Comparison of ENCODE assay signal across 32 cellular contexts in the genomic region with DNA sequence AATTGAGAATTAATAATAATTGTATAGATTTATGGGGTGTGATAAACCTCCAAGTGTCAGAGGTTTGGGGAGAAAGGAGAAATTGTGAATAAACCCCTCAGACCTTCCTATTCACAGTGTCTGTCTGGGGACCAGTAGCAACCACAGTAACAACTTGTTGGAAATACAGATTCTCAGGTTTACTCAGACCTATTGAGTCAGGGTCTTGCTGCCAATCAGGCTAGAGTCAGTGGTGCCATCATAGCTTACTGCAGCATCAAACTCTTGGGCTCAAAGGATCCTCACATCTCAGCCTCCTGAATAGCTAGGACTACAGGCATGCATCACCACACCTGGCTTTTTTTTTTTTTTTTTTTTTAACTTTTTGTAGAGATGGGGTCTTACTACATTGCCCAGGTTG. TPM values are rescaled to one million over a fixed set of nuclear protein-coding genes. Genes with fewer than 3 reads are reported as not detected.
"Had no signal": no experiment of that assay in that cellular context is flagged by ENCODE, and none has a peak within 500 bp of the region (broad histone marks: within the 10 kb centered on the region; RNA-seq: fewer than 3 reads in every experiment).

No MANE protein-coding gene starts in this region.

- H3K27ac ChIP-seq: ascending aorta, cardiac muscle cell, SJCRH30, SK-N-MC had no signal

- DNase-seq: activated CD4-positive, alpha-beta T cell treated with anti-CD3 and anti-CD28 coated beads for 48 hours; activated CD4-positive, alpha-beta T cell treated with anti-CD3 and anti-CD28 coated beads, Interleukin-2, amount 50 U/mL, for 4 hours; activated CD4-positive, CD25-positive, alpha-beta regulatory T cell treated with anti-CD3 and anti-CD28 coated beads, Interleukin-2, amount 50 U/mL, for 72 hours; activated gamma-delta T cell; activated naive CD4-positive, alpha-beta T cell treated with Interleukin-2 at 50 U/mL for 16 hours; activated T-cell treated with anti-CD3 and anti-CD28 coated beads, Interleukin-2, amount 50 U/mL, for 24 hours; amygdala; Kasumi-1; KG1; MG63; NCI-H1048; NCI-H1436 treated with DMSO at 0.1 percent for 48 hours; NCI-H1694 treated with DMSO at 0.1 percent for 48 hours; NCI-H2029; NCI-H345; NCI-H524 treated with DMSO at 0.1 percent for 48 hours; SHP77; SJCRH30; T1000 had no signal

- H3K4me1 Mint-ChIP-seq: central memory CD8-positive, alpha-beta T cell had no signal

- H3K9me3 Mint-ChIP-seq: activated T-cell treated with anti-CD3 and anti-CD28 coated beads, Interleukin-2, amount 50 U/mL, for 24 hours; activated T-helper 2 cell treated with anti-CD3 and anti-CD28 coated beads, Interferon-gamma antibody, Interleukin-2, Interleukin-4, amounts not matched to agents 10 μg/mL and 5 μg/mL and 100 μg/mL, durations not matched to agents 14 hours and 24 hours and 36 hours; central memory CD8-positive, alpha-beta T cell had no signal

- H3K36me3 Mint-ChIP-seq: activated naive CD8-positive, alpha-beta T cell had no signal

- H3K27ac Mint-ChIP-seq: activated naive CD8-positive, alpha-beta T cell; activated T-cell treated with anti-CD3 and anti-CD28 coated beads, Interleukin-2, amount 50 U/mL, for 24 hours; activated T-helper 2 cell treated with anti-CD3 and anti-CD28 coated beads, Interferon-gamma antibody, Interleukin-2, Interleukin-4, amounts not matched to agents 10 μg/mL and 5 μg/mL and 100 μg/mL, durations not matched to agents 14 hours and 24 hours and 36 hours had no signal

- H3K4me3 Mint-ChIP-seq: activated naive CD8-positive, alpha-beta T cell; activated T-cell treated with anti-CD3 and anti-CD28 coated beads, Interleukin-2, amount 50 U/mL, for 24 hours; central memory CD8-positive, alpha-beta T cell had no signal

- H3K27me3 ChIP-seq: ascending aorta, cardiac muscle cell, MG63, SJCRH30 had no signal

- H3K4me3 ChIP-seq: ascending aorta, cardiac muscle cell, MG63, SJCRH30, SK-N-MC had no signal

- H3K9me3 ChIP-seq: ascending aorta, MG63, SJCRH30 had no signal

- H3K4me1 ChIP-seq: ascending aorta, SJCRH30 had no signal

- H3K36me3 ChIP-seq: ascending aorta, cardiac muscle cell, MG63, SJCRH30 had no signal

- ATAC-seq: Panc1 had no signal

RNA-seq across cellular contexts. Expression of gene CHRM1, which starts 23.1 kb away (rescaled TPM):
- total RNA-seq: activated CD8-positive, alpha-beta memory T cell treated with anti-CD3 and anti-CD28 coated beads for 36 hours; activated T-helper 2 cell treated with anti-CD3 and anti-CD28 coated beads, Interferon-gamma antibody, Interleukin-2, Interleukin-4, amounts not matched to agents 10 μg/mL and 5 μg/mL and 100 μg/mL, durations not matched to agents 14 hours and 24 hours and 36 hours; ascending aorta; chondrocyte; NCI-H460; RPMI7951; SJCRH30; T-helper 1 cell treated with Interleukin-12 subunit alpha and Interleukin-12 subunit beta and Interleukin-4 antibody, amounts not matched to agents 30 ng/mL and 1 ng/mL, for 36 hours; T-helper 2 cell treated with Interferon-gamma antibody and Interleukin-4, amounts not matched to agents 100 ng/mL and 5 ng/mL, for 36 hours had no signal
